ENCODE assay signal across 8 cellular contexts in the genomic region with DNA sequence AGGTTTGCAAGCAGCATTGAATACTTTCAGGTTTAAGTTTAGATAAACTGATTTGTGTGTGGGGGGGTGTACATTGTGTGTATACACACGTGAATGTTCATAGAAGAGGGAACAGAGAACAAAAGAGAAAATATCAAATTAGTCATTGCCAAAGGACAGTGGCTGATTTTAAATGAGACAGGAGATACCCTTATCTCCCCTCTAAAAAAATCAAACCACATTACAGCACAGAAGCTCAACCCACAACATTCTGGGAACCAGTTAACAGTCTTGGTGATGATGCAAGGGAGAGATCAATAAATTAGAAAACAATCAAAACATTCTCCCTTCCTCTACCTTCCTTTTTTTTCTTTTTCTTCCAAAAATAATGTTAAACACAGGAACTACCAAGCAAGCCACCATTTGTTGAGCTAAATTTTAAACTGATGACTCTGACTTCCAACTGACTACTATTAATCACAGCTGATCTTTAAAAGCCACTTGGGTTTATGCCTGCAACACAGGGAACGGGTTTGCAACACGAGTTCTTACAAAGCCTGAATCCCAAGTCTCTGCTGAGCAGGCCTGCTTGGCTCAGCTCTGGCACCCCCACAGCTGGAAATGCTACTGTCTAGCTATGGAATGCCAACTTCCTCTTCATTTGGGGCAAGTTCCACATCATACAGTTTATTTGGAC.
DNase-seq lines count a peak whose midpoint lies in the region; ATAC-seq and TF ChIP-seq lines count a peak whose summit lies in the region.
"Had no signal": no experiment of that assay in that cellular context is flagged by ENCODE, and none has a peak within 500 bp of the region (broad histone marks: within the 10 kb centered on the region; RNA-seq: fewer than 3 reads in every experiment).

No MANE protein-coding gene starts in this region.

- TF ChIP-seq CTCF in gastroesophageal sphincter (IDR thresholded peaks at IDR 0.05): no peak

- no peak for TF ChIP-seq POLR2A in gastroesophageal sphincter (IDR thresholded peaks at IDR 0.05)

- H3K9me3 ChIP-seq in gastroesophageal sphincter: no peaks in the 10 kb centered on the region

- no peaks in the 10 kb centered on the region for H3K27me3 ChIP-seq in gastroesophageal sphincter

- no peak overlapping the region for H3K4me3 ChIP-seq in gastroesophageal sphincter
- H3K4me3 ChIP-seq: PC-9 had no signal

- peaks cover 0 to 33% of the 10 kb centered on the region in 2 donors for H3K36me3 ChIP-seq in gastroesophageal sphincter

- WGBS in gastroesophageal sphincter (ENCODE audit: low coverage in 1 of 2), 2 donors: 37 to 56% methylated on average over 3 of the region's 3 CpGs

- H3K4me1 ChIP-seq in gastroesophageal sphincter: peaks cover 0 to 6% (median 0%) of the 10 kb centered on the region in 3 donors

- TF ChIP-seq EP300 in gastroesophageal sphincter (IDR thresholded peaks at IDR 0.05): no peak

- H3K27ac ChIP-seq in gastroesophageal sphincter: no peak overlapping the region
- H3K27ac ChIP-seq: PC-9 had no signal

- peak; percentile 36 for ATAC-seq in GM18909 (IDR thresholded peaks at IDR 0.05; ENCODE audit: poor library complexity, unreplicated experiment)
- ATAC-seq in HG03469 (IDR thresholded peaks at IDR 0.05; ENCODE audit: unreplicated experiment): peak; percentile 37
- peak; percentile 78 for ATAC-seq in gastroesophageal sphincter
- peak; percentile 50 for ATAC-seq in stimulated activated naive CD8-positive, alpha-beta T cell treated with anti-CD3 and anti-CD28 coated beads, Interleukin-15, Interleukin-2, amounts not matched to agents 100 U/mL and 50 U/mL, for 24 hours
- no peak for ATAC-seq in HG02571 (IDR thresholded peaks at IDR 0.05; ENCODE audit: unreplicated experiment)

- no peak for DNase-seq in stimulated activated naive CD8-positive, alpha-beta T cell treated with anti-CD3 and anti-CD28 coated beads, Interleukin-15, Interleukin-2, amounts not matched to agents 100 U/mL and 50 U/mL, for 24 hours
- no peak for DNase-seq in ureter (ENCODE audit: low spot score)
- DNase-seq in middle frontal gyrus (ENCODE audit: extremely low spot score, low spot score): no peak
- DNase-seq: PC-9 had no signal
